In genomic region chr5:177591690-177592009, GRCh38 we compare ENCODE assay signal across 1 cellular context.
TF ChIP-seq lines count a peak whose summit lies in the region.

No MANE protein-coding gene starts in this region.

TF ChIP-seq in IMR-90, 13 proteins besides CTCF, POLR2A, EP300 and RAD21:
- TF ChIP-seq MAZ (IDR thresholded peaks at IDR 0.05; ENCODE audit: borderline replicate concordance, low read depth, low read length) (no peak), FOS (IDR thresholded peaks at IDR 0.05; ENCODE audit: low read depth, low read length) (no peak), CEBPB (IDR thresholded peaks at IDR 0.05; ENCODE audit: low read depth, low read length) (no peak), NFE2L2 (IDR thresholded peaks at IDR 0.05; ENCODE audit: low read depth, low read length) (no peak), ELK1 (IDR thresholded peaks at IDR 0.05; ENCODE audit: borderline replicate concordance, low read depth, low read length) (no peak), MXI1 (IDR thresholded peaks at IDR 0.05; ENCODE audit: borderline replicate concordance, low read depth, low read length) (no peak)
